Comparison of ENCODE assay signal across 8 cellular contexts in the genomic region with DNA sequence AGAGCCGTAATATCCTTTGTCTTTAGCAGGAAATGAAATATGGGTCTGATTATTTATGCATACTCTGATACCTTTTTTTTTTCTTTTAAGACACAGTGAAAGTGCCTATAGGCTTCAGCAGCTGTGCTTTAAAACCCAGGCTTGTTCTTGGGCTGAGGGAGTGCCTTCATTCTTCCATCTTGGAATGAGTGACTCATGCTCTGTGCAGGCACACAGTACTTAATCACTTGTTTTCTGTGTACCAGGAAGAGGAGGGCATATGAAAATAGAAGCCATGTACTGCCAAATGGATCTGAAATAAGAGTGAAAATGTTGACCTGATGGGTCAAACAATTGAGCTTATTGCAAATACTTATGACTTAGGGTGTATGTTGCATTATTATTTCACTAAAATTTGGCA. TPM values are rescaled to one million over a fixed set of nuclear protein-coding genes. Genes with fewer than 3 reads are reported as not detected.
DNase-seq lines count a peak whose midpoint lies in the region; ATAC-seq and TF ChIP-seq lines count a peak whose summit lies in the region.

No MANE protein-coding gene starts in this region.

- no peak overlapping the region for H3K9ac ChIP-seq in SK-N-MC (ENCODE audit: insufficient read length)

- DNase-seq in activated CD4-positive, alpha-beta T cell treated with anti-CD3 and anti-CD28 coated beads for 48 hours, result peak; percentile 30
- DNase-seq in activated CD4-positive, alpha-beta T cell treated with anti-CD3 and anti-CD28 coated beads, Interleukin-2, amount 50 U/mL, for 1 hour, result no peak
- DNase-seq in SK-N-MC (ENCODE audit: low read depth, low spot score) (no peak), foreskin melanocyte (peak; percentile 88), thyroid gland (no peak), GM13977 (ENCODE audit: low spot score) (no peak)
- DNase-seq in stimulated activated naive B cell treated with anti-CD40 and anti-IgM and Interleukin-4, amounts not matched to agents 10 μg/mL and 1 μg/mL and 100 μg/mL, for 72 hours, result no peak
- no peak for DNase-seq in effector CD8-positive, alpha-beta T cell (lab: John Stamatoyannopoulos, UW)

- H3K27ac ChIP-seq in SK-N-MC (peak overlapping the region; percentile 60; the same call in 1 of the 2 replicates), thyroid gland (no peak overlapping the region)

- H3K4me1 ChIP-seq in thyroid gland, result no peaks in the 10 kb centered on the region

- H3K4me3 Mint-ChIP-seq in stimulated activated naive B cell treated with anti-CD40 and anti-IgM and Interleukin-4, amounts not matched to agents 10 μg/mL and 1 μg/mL and 100 μg/mL, for 72 hours, result no peak overlapping the region

- H3K36me3 ChIP-seq in SK-N-MC (ENCODE audit: insufficient read depth, low read length) (no peaks in the 10 kb centered on the region), thyroid gland (no peaks in the 10 kb centered on the region)

- TF ChIP-seq CTCF in thyroid gland (IDR thresholded peaks at IDR 0.05) (no peak), GM13977 (IDR thresholded peaks at IDR 0.05; ENCODE audit: extremely low read depth, insufficient read depth, missing control alignments) (no peak)

- ATAC-seq in stimulated activated naive B cell treated with anti-CD40 and anti-IgM and Interleukin-4, amounts not matched to agents 10 μg/mL and 1 μg/mL and 100 μg/mL, for 72 hours (replicated peaks), result peak; percentile 19 to 65

- H3K36me3 Mint-ChIP-seq in stimulated activated naive B cell treated with anti-CD40 and anti-IgM and Interleukin-4, amounts not matched to agents 10 μg/mL and 1 μg/mL and 100 μg/mL, for 72 hours, result peaks cover 22 to 24% of the 10 kb centered on the region in 2 donors

- in situ Hi-C loops in GM13977 (cut with MboI; ENCODE audit: low pct_unique_long_range_greater_than_20kb, low sequenced_read_pairs, unreplicated experiment), result no loop called here

- no peaks in the 10 kb centered on the region for H3K9me3 Mint-ChIP-seq in stimulated activated naive B cell treated with anti-CD40 and anti-IgM and Interleukin-4, amounts not matched to agents 10 μg/mL and 1 μg/mL and 100 μg/mL, for 72 hours

- peak overlapping the region; percentile 51 for H3K27ac Mint-ChIP-seq in stimulated activated naive B cell treated with anti-CD40 and anti-IgM and Interleukin-4, amounts not matched to agents 10 μg/mL and 1 μg/mL and 100 μg/mL, for 72 hours

- H3K4me3 ChIP-seq in SK-N-MC (no peak overlapping the region), thyroid gland (replicated peaks in 1 of 3) (no peak overlapping the region)

- no peaks in the 10 kb centered on the region for H3K27me3 Mint-ChIP-seq in stimulated activated naive B cell treated with anti-CD40 and anti-IgM and Interleukin-4, amounts not matched to agents 10 μg/mL and 1 μg/mL and 100 μg/mL, for 72 hours

- peaks cover 31 to 50% of the 10 kb centered on the region in 2 donors for H3K4me1 Mint-ChIP-seq in stimulated activated naive B cell treated with anti-CD40 and anti-IgM and Interleukin-4, amounts not matched to agents 10 μg/mL and 1 μg/mL and 100 μg/mL, for 72 hours

- no peaks in the 10 kb centered on the region for H3K27me3 ChIP-seq in thyroid gland

- WGBS in thyroid gland, 2 donors, result 69 to 89% methylated on average over 1 of the region's 1 CpG

- no peaks in the 10 kb centered on the region for H3K9me3 ChIP-seq in SK-N-MC (ENCODE audit: low read depth, low read length)
- H3K9me3 ChIP-seq in thyroid gland, result no peaks in the 10 kb centered on the region

- TF ChIP-seq POLR2A in thyroid gland (IDR thresholded peaks at IDR 0.05), result no peak

- intact Hi-C loops in thyroid gland (cut with DNase I), result no loop called here

RNA-seq across cellular contexts. Expression of a gene that starts 12.0 kb away (rescaled TPM):
- total RNA-seq in thyroid gland, result 10 to 100 TPM; 12.6 to 14.9 (median 13.4) TPM

Comparison
In these comparisons a context has a peak if more than half of its experiments do, and no peak if none do; other contexts are left out.
1. DNase-seq: peak in activated CD4-positive, alpha-beta T cell treated with anti-CD3 and anti-CD28 coated beads for 48 hours (single experiment) and foreskin melanocyte (single experiment); none in activated CD4-positive, alpha-beta T cell treated with anti-CD3 and anti-CD28 coated beads, Interleukin-2, amount 50 U/mL, for 1 hour (single experiment), SK-N-MC (single experiment), stimulated activated naive B cell treated with anti-CD40 and anti-IgM and Interleukin-4, amounts not matched to agents 10 μg/mL and 1 μg/mL and 100 μg/mL, for 72 hours (single experiment), thyroid gland (0 of 2), effector CD8-positive, alpha-beta T cell (single experiment) and GM13977 (single experiment).